In genomic region chrX:47651043-47651905, GRCh38 we compare ENCODE assay signal across 8 cellular contexts. TPM values are rescaled to one million over a fixed set of nuclear protein-coding genes. Genes with fewer than 3 reads are reported as not detected.
DNase-seq lines count a peak whose midpoint lies in the region; ATAC-seq, FAIRE-seq and TF ChIP-seq lines count a peak whose summit lies in the region.

No MANE protein-coding gene starts in this region.

- WGBS in gastroesophageal sphincter (ENCODE audit: low coverage in 1 of 2), 2 donors: 36 to 46% methylated on average over 3 to 8 of the region's 19 CpGs

- no peak for FAIRE-seq in D721Med (lab: Jason Lieb, UNC)

- peak overlapping the region; percentile 58 for H3K4me2 ChIP-seq in SU-DHL-6 (ENCODE audit: low read depth, low read length, poor library complexity, severe bottlenecking)

- TF ChIP-seq CTCF in SU-DHL-6 (IDR thresholded peaks at IDR 0.05; ENCODE audit: insufficient read depth, low read length, poor library complexity, severe bottlenecking) (no peak), gastroesophageal sphincter (IDR thresholded peaks at IDR 0.05) (no peak), D721Med (IDR thresholded peaks at IDR 0.05; ENCODE audit: insufficient read depth, missing control alignments) (no peak)

- H3K4me3 ChIP-seq in SU-DHL-6 (ENCODE audit: insufficient read depth, low read length, poor library complexity, severe bottlenecking) (peak overlapping the region; percentile 43), gastroesophageal sphincter (peak overlapping the region; percentile 27 to 74), skeletal muscle tissue (ENCODE audit: low read length in 3 of 3) (peak overlapping the region; percentile 73 to 78 (median 73))

- TF ChIP-seq EP300 in gastroesophageal sphincter (IDR thresholded peaks at IDR 0.05): no peak

- peak in 1 of 2 donors; percentile 12 for TF ChIP-seq POLR2A in gastroesophageal sphincter (IDR thresholded peaks at IDR 0.05)

- peaks cover 6% of the 10 kb centered on the region; the same call in 1 of the 2 replicates for H3F3A ChIP-seq in SU-DHL-6 (ENCODE audit: insufficient read depth)

- H3K27ac ChIP-seq in SU-DHL-6 (ENCODE audit: low read depth, low read length) (peak overlapping the region; percentile 50), gastroesophageal sphincter (peak overlapping the region; percentile 58 to 92 (median 85)), skeletal muscle tissue (ENCODE audit: low read depth, low read length) (peak overlapping the region; percentile 82)

- no peaks in the 10 kb centered on the region for H4K20me1 ChIP-seq in SU-DHL-6 (ENCODE audit: low read depth, low read length)

- H3K9ac ChIP-seq in SU-DHL-6 (ENCODE audit: low read length) (peak overlapping the region; percentile 51), skeletal muscle tissue (ENCODE audit: low read depth in 1 of 3, low read length in 3 of 3) (peak overlapping the region; percentile 60 to 79 (median 70))

- ATAC-seq in GM19455 (IDR thresholded peaks at IDR 0.05; ENCODE audit: unreplicated experiment): peak; percentile 14
- ATAC-seq in gastroesophageal sphincter: no peak
- ATAC-seq in HG03139 (IDR thresholded peaks at IDR 0.05; ENCODE audit: unreplicated experiment): no peak
- ATAC-seq in GM19023 (IDR thresholded peaks at IDR 0.05; ENCODE audit: unreplicated experiment): no peak
- ATAC-seq in HG03439 (IDR thresholded peaks at IDR 0.05; ENCODE audit: unreplicated experiment): no peak

- H3K9me3 ChIP-seq in SU-DHL-6 (ENCODE audit: insufficient read depth, low read length) (no peaks in the 10 kb centered on the region), gastroesophageal sphincter (no peaks in the 10 kb centered on the region), skeletal muscle tissue (ENCODE audit: control insufficient read depth in 3 of 3, low read length in 3 of 3) (no peaks in the 10 kb centered on the region)

- no peak overlapping the region for H2AFZ ChIP-seq in SU-DHL-6 (ENCODE audit: low read depth, low read length, severe bottlenecking)

- no peak for DNase-seq in D721Med (ENCODE audit: insufficient read length, low spot score)

- H3K36me3 ChIP-seq in SU-DHL-6 (ENCODE audit: low read length): no peaks in the 10 kb centered on the region
- peaks cover 0 to 36% of the 10 kb centered on the region in 2 donors for H3K36me3 ChIP-seq in gastroesophageal sphincter
- H3K36me3 ChIP-seq in skeletal muscle tissue (ENCODE audit: control insufficient read depth in 3 of 3, insufficient read depth in 3 of 3, low read length in 3 of 3): peaks cover 2 to 17% (median 16%) of the 10 kb centered on the region in 3 donors

- peaks cover 18% of the 10 kb centered on the region; the same call in 1 of the 2 replicates for H3K79me2 ChIP-seq in SU-DHL-6 (ENCODE audit: insufficient read depth, low read length)

- no peaks in the 10 kb centered on the region for H3K9me2 ChIP-seq in SU-DHL-6 (replicated peaks; ENCODE audit: insufficient read depth, low read length)

- H3K27me3 ChIP-seq in SU-DHL-6 (ENCODE audit: low read length) (no peaks in the 10 kb centered on the region), gastroesophageal sphincter (no peaks in the 10 kb centered on the region), skeletal muscle tissue (ENCODE audit: control insufficient read depth in 3 of 3, insufficient read depth in 3 of 3, low read length in 3 of 3) (no peaks in the 10 kb centered on the region)

- H3K4me1 ChIP-seq in gastroesophageal sphincter (peaks cover 0 to 26% (median 2%) of the 10 kb centered on the region in 3 donors), skeletal muscle tissue (ENCODE audit: control insufficient read depth in 3 of 3, insufficient read depth in 3 of 3, low read length in 3 of 3) (peaks cover 16 to 26% (median 18%) of the 10 kb centered on the region in 3 donors)

RNA-seq across cellular contexts. Expression of gene ELK1, which starts 0.9 kb away (rescaled TPM):
- total RNA-seq in gastroesophageal sphincter (10 to 100 TPM; 20.0 to 26.8 (median 26.2) TPM), skeletal muscle tissue (7.3 TPM)

RNA-seq across cellular contexts. Expression of gene UXT, which starts 7.7 kb away (rescaled TPM):
- total RNA-seq in gastroesophageal sphincter: 100 to 1,000 TPM in 1 of 4 donors, 10 to 100 TPM in 3; 66.5 to 112 (median 79.1) TPM
- total RNA-seq in skeletal muscle tissue: 86.6 TPM

RNA-seq across cellular contexts. Expression of gene CFP, which starts 21.5 kb away (rescaled TPM):
- total RNA-seq in gastroesophageal sphincter (10 to 100 TPM in 1 of 4 donors, 1 to 10 TPM in 2, under 1 TPM in 1; 0.78 to 18.4 (median 4.7) TPM), skeletal muscle tissue (3.7 TPM)

RNA-seq across cellular contexts. Expression of gene SYN1, which starts 31.6 kb away (rescaled TPM):
- total RNA-seq in gastroesophageal sphincter (under 1 TPM in 2 of 4 donors, not detected in 2; 0.27 TPM), skeletal muscle tissue (not detected)
